In the genomic region with DNA sequence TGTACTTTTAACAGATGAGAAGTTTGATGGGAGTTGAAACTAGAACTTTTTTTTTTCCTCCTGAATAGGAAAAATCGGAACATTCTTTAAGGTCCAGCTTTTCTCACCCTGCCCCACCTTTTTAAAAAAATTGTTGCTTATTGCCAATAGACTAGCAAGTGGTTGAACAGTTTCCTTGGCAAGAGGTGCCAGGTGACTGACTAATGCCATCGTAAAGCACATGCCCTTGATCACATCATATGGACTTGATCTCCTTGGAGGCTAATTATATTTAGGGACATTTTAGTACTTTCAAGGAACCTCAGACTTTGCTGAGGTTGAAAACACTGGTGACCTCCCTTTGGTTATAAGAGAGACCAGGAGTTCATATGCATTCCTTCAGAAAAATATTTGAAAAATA, we compare ENCODE assay signal across 10 cellular contexts.
"Had no signal": no experiment of that assay in that cellular context is flagged by ENCODE, and none has a peak within 500 bp of the region (broad histone marks: within the 10 kb centered on the region; RNA-seq: fewer than 3 reads in every experiment).

No MANE protein-coding gene starts in this region.

- DNase-seq: HFFc6, KBM-7 had no signal

- H3K9me3 Mint-ChIP-seq: IgD-negative memory B cell had no signal

- H3K36me3 ChIP-seq: HAP-1 had no signal

- H3K27ac Mint-ChIP-seq: HFFc6 had no signal

- H2AFZ ChIP-seq: GM23338 had no signal

- FAIRE-seq: H1, H54, HepG2 had no signal

- H3K27me3 Mint-ChIP-seq: IgD-negative memory B cell had no signal

- H3K4me3 ChIP-seq: GM23338, HAP-1 had no signal

- ATAC-seq: GM23338, HCT116, HepG2 had no signal

- H3K27ac ChIP-seq: HL-60 had no signal

- H3K4me2 ChIP-seq: GM23338 had no signal

- H3K4me3 Mint-ChIP-seq: GM23338, HFFc6, IgD-negative memory B cell had no signal
